In genomic region chr12:12039897-12040296, GRCh38 we compare ENCODE assay signal across 17 cellular contexts. TPM values are rescaled to one million over a fixed set of nuclear protein-coding genes. Genes with fewer than 3 reads are reported as not detected.
"Had no signal": no experiment of that assay in that cellular context is flagged by ENCODE, and none has a peak within 500 bp of the region (broad histone marks: within the 10 kb centered on the region; RNA-seq: fewer than 3 reads in every experiment).

No MANE protein-coding gene starts in this region.

- ATAC-seq: psoas muscle had no signal

- H3K9me3 Mint-ChIP-seq: central memory CD8-positive, alpha-beta T cell; nephron had no signal

- H3K4me1 Mint-ChIP-seq: central memory CD8-positive, alpha-beta T cell; nephron had no signal

- H3K4me3 ChIP-seq: esophagus squamous epithelium, psoas muscle, sigmoid colon, skin epidermis, stomach, thoracic aorta had no signal

- H3K4me1 ChIP-seq: esophagus squamous epithelium, psoas muscle had no signal

- DNase-seq: effector memory CD4-positive, alpha-beta T cell; esophagus squamous epithelium; foreskin fibroblast; kidney; psoas muscle; sigmoid colon; stimulated activated CD4-positive, alpha-beta T cell treated with anti-CD3 and anti-CD28 coated beads, Interleukin-12 subunit alpha, Interleukin-12 subunit beta, amount 100 ng/mL, for 4 hours; stimulated activated naive CD4-positive, alpha-beta T cell; stomach; substantia nigra; trophoblast cell had no signal

- H3K36me3 ChIP-seq: esophagus squamous epithelium, sigmoid colon, stomach, thoracic aorta had no signal

- H3K4me3 Mint-ChIP-seq: central memory CD8-positive, alpha-beta T cell; nephron had no signal

- H3K9me3 ChIP-seq: esophagus squamous epithelium, psoas muscle, sigmoid colon, stomach, thoracic aorta had no signal

- H3K27ac ChIP-seq: epithelial cell of prostate, esophagus squamous epithelium, psoas muscle, skin epidermis, thoracic aorta had no signal

- H3K27ac Mint-ChIP-seq: nephron had no signal

- H3K27me3 ChIP-seq: esophagus squamous epithelium, sigmoid colon, stomach had no signal

RNA-seq across cellular contexts. Expression of gene BCL2L14, which starts 30.8 kb away (rescaled TPM):
- total RNA-seq: lung microvascular endothelial cell, psoas muscle, sigmoid colon had no signal
